In genomic region chr5:132810605-132811004, GRCh38 we compare ENCODE assay signal across 8 cellular contexts.
"Had no signal": no experiment of that assay in that cellular context is flagged by ENCODE, and none has a peak within 500 bp of the region (broad histone marks: within the 10 kb centered on the region; RNA-seq: fewer than 3 reads in every experiment).

No MANE protein-coding gene starts in this region.

- FAIRE-seq: G401.6, GM12878, GM12891, GM12892, GM18507, GM19239 had no signal

- H3K4me3 ChIP-seq: GM12878 had no signal

- DNase-seq: GDM1, GF-D8 had no signal

- ATAC-seq: GM12878 had no signal
